ENCODE assay signal across 8 cellular contexts in genomic region chr4:89254847-89255246, GRCh38. TPM values are rescaled to one million over a fixed set of nuclear protein-coding genes. Genes with fewer than 3 reads are reported as not detected.
DNase-seq lines count a peak whose midpoint lies in the region; ATAC-seq, FAIRE-seq and TF ChIP-seq lines count a peak whose summit lies in the region.

No MANE protein-coding gene starts in this region.

- in situ Hi-C loops in Panc1 (cut with HindIII; ENCODE audit: low pct_unique_long_range_greater_than_20kb, low sequenced_read_pairs), result no loop called here

- no peak overlapping the region for H3K4me2 ChIP-seq in neuronal stem cell (ENCODE audit: insufficient read depth, low read length, poor library complexity, severe bottlenecking)

- H3K27ac ChIP-seq in Panc1 (ENCODE audit: low read length) (no peak overlapping the region), neuronal stem cell (replicated peaks; ENCODE audit: low read length) (no peak overlapping the region)

- H3K36me3 ChIP-seq in Panc1 (ENCODE audit: control insufficient read depth, insufficient read depth, low read length) (no peaks in the 10 kb centered on the region), neuronal stem cell (replicated peaks in 1 of 2; ENCODE audit: control insufficient read depth in 2 of 2, insufficient read depth in 2 of 2, low read length in 2 of 2) (no peaks in the 10 kb centered on the region)

- H2BK12ac ChIP-seq in neuronal stem cell (ENCODE audit: low read length), result no peak overlapping the region

- no peak for TF ChIP-seq POLR2A in H54 (IDR thresholded peaks at IDR 0.05; ENCODE audit: low read depth, low read length)

- H3K4me3 ChIP-seq in Panc1 (ENCODE audit: low read depth in 2 of 2, low read length in 2 of 2), result no peak overlapping the region
- no peak overlapping the region for H3K4me3 ChIP-seq in neuronal stem cell (ENCODE audit: low read length in 2 of 2)

- no peak overlapping the region for H3K4me3 Mint-ChIP-seq in activated naive CD4-positive, alpha-beta T cell treated with anti-CD3 and anti-CD28 coated beads, Interleukin-2, amount 10 ng/mL, durations not matched to agents 7 days and 5 days

- no peak overlapping the region for H2BK15ac ChIP-seq in neuronal stem cell (ENCODE audit: low read length)

- no peaks in the 10 kb centered on the region for H3K79me1 ChIP-seq in neuronal stem cell (ENCODE audit: low read depth, low read length)

- H3K9ac ChIP-seq in neuronal stem cell (ENCODE audit: low read depth, low read length, poor library complexity), result no peak overlapping the region

- POLR2A ChIA-PET in Panc1 (lab: Charles Lee), result no interaction called here

- H3K4me1 Mint-ChIP-seq in activated naive CD4-positive, alpha-beta T cell treated with anti-CD3 and anti-CD28 coated beads, Interleukin-2, amount 10 ng/mL, durations not matched to agents 7 days and 5 days, result peaks cover 81% of the 10 kb centered on the region

- no peak overlapping the region for H3K23ac ChIP-seq in neuronal stem cell (ENCODE audit: low read depth, low read length, poor library complexity)

- H3K9me3 Mint-ChIP-seq in activated naive CD4-positive, alpha-beta T cell treated with anti-CD3 and anti-CD28 coated beads, Interleukin-2, amount 10 ng/mL, durations not matched to agents 7 days and 5 days, result peaks cover 2% of the 10 kb centered on the region

- CTCF ChIA-PET in Panc1 (lab: Charles Lee), result no interaction called here
- CTCF ChIA-PET in activated naive CD4-positive, alpha-beta T cell treated with anti-CD3 and anti-CD28 coated beads, Interleukin-2, amount 10 ng/mL, durations not matched to agents 7 days and 5 days (lab: Charles Lee), result interaction anchor here (0.7 to 3.3 kb wide), 22 partner anchors 8 to 436 kb away, joined by 3 to 14 read pairs (median 4); partner anchors contain the start of gene GPRIN3

- peaks cover 50% of the 10 kb centered on the region for H3K36me3 Mint-ChIP-seq in activated naive CD4-positive, alpha-beta T cell treated with anti-CD3 and anti-CD28 coated beads, Interleukin-2, amount 10 ng/mL, durations not matched to agents 7 days and 5 days

- no CpG with 5 or more reads among the region's 3 CpGs for WGBS in neuronal stem cell (ENCODE audit: extremely low coverage in 2 of 2, insufficient read length in 2 of 2, insufficient replicate concordance in 1 of 2), 2 donors

- H3K9me3 ChIP-seq in Panc1 (ENCODE audit: control insufficient read depth, insufficient read depth, low read depth, low read length), result no peaks in the 10 kb centered on the region
- no peaks in the 10 kb centered on the region for H3K9me3 ChIP-seq in neuronal stem cell (replicated peaks in 1 of 2; ENCODE audit: control insufficient read depth in 2 of 2, insufficient read depth in 1 of 2, low read depth in 1 of 2, low read length in 2 of 2)

- no peak overlapping the region for H2AFZ ChIP-seq in neuronal stem cell (ENCODE audit: low read length)

- DNase-seq in Daoy (ENCODE audit: low read depth) (peak; percentile 17), H54 (ENCODE audit: insufficient read length, low spot score) (peak; percentile 16), Panc1 (ENCODE audit: low read depth, low spot score) (no peak), iris pigment epithelial cell (ENCODE audit: low read depth) (peak; percentile 18), neuronal stem cell (ENCODE audit: low spot score) (no peak), COR-L47 (lab: John Stamatoyannopoulos, UW) (no peak)
- peak; percentile 46 for DNase-seq in activated naive CD4-positive, alpha-beta T cell treated with anti-CD3 and anti-CD28 coated beads, Interleukin-2, amount 10 ng/mL, durations not matched to agents 7 days and 5 days
- peak; percentile 7 for DNase-seq in stimulated activated CD8-positive, alpha-beta memory T cell treated with anti-CD3 and anti-CD28 coated beads, Interleukin-4, amount 100 ng/mL, for 24 hours (ENCODE audit: low read depth)

- no peak for ATAC-seq in Panc1

- no peak for FAIRE-seq in H54 (lab: Jason Lieb, UNC)

- H4K8ac ChIP-seq in neuronal stem cell (ENCODE audit: low read depth, low read length), result no peak overlapping the region

- no peaks in the 10 kb centered on the region for H3K27me3 Mint-ChIP-seq in activated naive CD4-positive, alpha-beta T cell treated with anti-CD3 and anti-CD28 coated beads, Interleukin-2, amount 10 ng/mL, durations not matched to agents 7 days and 5 days

- H3K27ac Mint-ChIP-seq in activated naive CD4-positive, alpha-beta T cell treated with anti-CD3 and anti-CD28 coated beads, Interleukin-2, amount 10 ng/mL, durations not matched to agents 7 days and 5 days, result no peak overlapping the region

- no peak overlapping the region for H3K4ac ChIP-seq in neuronal stem cell (ENCODE audit: low read length)

- no peak overlapping the region for H4K91ac ChIP-seq in neuronal stem cell (ENCODE audit: low read depth, low read length, poor library complexity)

- H3K14ac ChIP-seq in neuronal stem cell (ENCODE audit: low read length), result no peak overlapping the region

- intact Hi-C loops in Panc1 (cut with micrococcal nuclease; ENCODE audit: unreplicated experiment), result no loop called here

- H3K27me3 ChIP-seq in Panc1 (ENCODE audit: control insufficient read depth, insufficient read depth, low read length) (no peaks in the 10 kb centered on the region), neuronal stem cell (ENCODE audit: control insufficient read depth in 3 of 3, insufficient read depth in 3 of 3, low read depth in 1 of 3, low read length in 3 of 3) (no peaks in the 10 kb centered on the region)

- peak; percentile 75 for TF ChIP-seq CTCF in Panc1 (IDR thresholded peaks at IDR 0.05)

- H3K18ac ChIP-seq in neuronal stem cell (ENCODE audit: low read length), result no peak overlapping the region

- BruUV-seq in Panc1 (replicated peaks; lab: Mats Ljungman, UMichigan), result no TSS peak

- no peak overlapping the region for H2BK5ac ChIP-seq in neuronal stem cell (ENCODE audit: low read length)

- H3K4me1 ChIP-seq in Panc1 (ENCODE audit: control insufficient read depth, insufficient read depth, low read length) (no peaks in the 10 kb centered on the region), neuronal stem cell (ENCODE audit: control insufficient read depth in 2 of 2, insufficient read depth in 1 of 2, low read depth in 1 of 2, low read length in 2 of 2) (peaks cover 1 to 2% of the 10 kb centered on the region in 2 donors)

- no peak overlapping the region for H2AK5ac ChIP-seq in neuronal stem cell (ENCODE audit: low read depth, low read length)

- H2BK120ac ChIP-seq in neuronal stem cell (ENCODE audit: low read depth, low read length), result no peak overlapping the region

RNA-seq across cellular contexts. Expression of gene GPRIN3, which starts 52.8 kb away (rescaled TPM):
- 0.03 TPM in 1 of 2 replicates, not detected in the other for total RNA-seq in Daoy (2014; rRNA removed; shearing (Covaris generic))
- total RNA-seq in Panc1 (2021; ENCODE audit: unreplicated experiment), result 0.03 TPM
- 0.02 TPM for polyA plus RNA-seq in Panc1 (2012; ENCODE audit: insufficient read length)
- polyA plus RNA-seq in neuronal stem cell (2013, experiment 1 of 2), result 0.11 TPM
- polyA plus RNA-seq in neuronal stem cell (2013, experiment 2 of 2), result 0.08 TPM

Comparison
In these comparisons a context has a peak if more than half of its experiments do, and no peak if none do; other contexts are left out.
1. DNase-seq: peak in Daoy (single experiment), H54 (single experiment), activated naive CD4-positive, alpha-beta T cell treated with anti-CD3 and anti-CD28 coated beads, Interleukin-2, amount 10 ng/mL, durations not matched to agents 7 days and 5 days (single experiment), iris pigment epithelial cell (single experiment) and stimulated activated CD8-positive, alpha-beta memory T cell treated with anti-CD3 and anti-CD28 coated beads, Interleukin-4, amount 100 ng/mL, for 24 hours (single experiment); none in Panc1 (single experiment), neuronal stem cell (single experiment) and COR-L47 (single experiment).